In the genomic region with DNA sequence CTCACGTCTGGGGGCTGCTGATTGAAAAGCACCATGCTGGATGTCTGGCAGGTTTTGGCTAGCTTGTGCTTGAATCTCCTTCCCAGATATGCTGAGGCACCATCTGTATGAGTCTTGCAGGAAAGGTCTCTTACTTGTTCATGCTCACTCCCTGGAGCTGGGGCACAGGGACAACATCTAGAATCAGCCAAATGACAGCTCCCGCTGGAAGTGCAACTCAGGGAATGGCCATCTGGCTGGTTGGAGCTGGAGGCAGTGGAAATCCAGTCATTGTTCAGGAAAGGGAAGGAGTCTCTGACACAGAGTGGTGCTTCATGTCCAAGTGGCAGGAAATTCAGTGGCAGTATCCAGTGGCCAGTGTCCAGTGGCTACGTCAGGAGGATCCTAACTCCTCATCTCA, we compare ENCODE assay signal across 19 cellular contexts. TPM values are rescaled to one million over a fixed set of nuclear protein-coding genes. Genes with fewer than 3 reads are reported as not detected.
"Had no signal": no experiment of that assay in that cellular context is flagged by ENCODE, and none has a peak within 500 bp of the region (broad histone marks: within the 10 kb centered on the region; RNA-seq: fewer than 3 reads in every experiment).

No MANE protein-coding gene starts in this region.

- H3K27me3 Mint-ChIP-seq: activated naive CD4-positive, alpha-beta T cell treated with anti-CD3 and anti-CD28 coated beads, Interleukin-2, amount 50 U/mL, for 24 hours had no signal

- H3K4me3 ChIP-seq: breast epithelium, K562 had no signal

- H3K27ac ChIP-seq: breast epithelium had no signal

- H3K36me3 ChIP-seq: breast epithelium had no signal

- H3K4me3 Mint-ChIP-seq: activated CD8-positive, alpha-beta T cell treated with anti-CD3 and anti-CD28 coated beads, Interleukin-2, amount 10 ng/mL, durations not matched to agents 7 days and 5 days; activated naive CD4-positive, alpha-beta T cell treated with anti-CD3 and anti-CD28 coated beads, Interleukin-2, amount 50 U/mL, for 24 hours; T-helper 17 cell; WTC11 had no signal

- ATAC-seq: activated CD8-positive, alpha-beta T cell treated with anti-CD3 and anti-CD28 coated beads, Interleukin-2, amount 10 ng/mL, durations not matched to agents 7 days and 5 days; PC-3; WTC11 had no signal

- H3K27me3 ChIP-seq: breast epithelium had no signal

- H3K9me3 Mint-ChIP-seq: activated naive CD4-positive, alpha-beta T cell treated with anti-CD3 and anti-CD28 coated beads, Interleukin-2, amount 50 U/mL, for 24 hours; WTC11 had no signal

- H3K36me3 Mint-ChIP-seq: activated naive CD4-positive, alpha-beta T cell treated with anti-CD3 and anti-CD28 coated beads, Interleukin-2, amount 50 U/mL, for 24 hours; WTC11 had no signal

- H3K9me3 ChIP-seq: breast epithelium had no signal

- H3K4me1 ChIP-seq: breast epithelium had no signal

- H3K27ac Mint-ChIP-seq: activated CD8-positive, alpha-beta T cell treated with anti-CD3 and anti-CD28 coated beads, Interleukin-2, amount 10 ng/mL, durations not matched to agents 7 days and 5 days; activated naive CD4-positive, alpha-beta T cell treated with anti-CD3 and anti-CD28 coated beads, Interleukin-2, amount 50 U/mL, for 24 hours; T-helper 17 cell; WTC11 had no signal

- DNase-seq: activated CD4-positive, alpha-beta T cell treated with anti-CD3 and anti-CD28 coated beads for 48 hours; activated CD4-positive, CD25-positive, alpha-beta regulatory T cell treated with anti-CD3 and anti-CD28 coated beads, Interleukin-2, amount 50 U/mL, for 72 hours; activated CD8-positive, alpha-beta memory T cell treated with anti-CD3 and anti-CD28 coated beads, Interleukin-2, amount 50 U/mL, for 48 hours; activated CD8-positive, alpha-beta T cell treated with anti-CD3 and anti-CD28 coated beads, Interleukin-2, amount 10 ng/mL, durations not matched to agents 7 days and 5 days; activated T-cell treated with anti-CD3 and anti-CD28 coated beads, Interleukin-2, amount 50 U/mL, for 1 hour; aorta; Karpas-422; MM.1S; NCI-H1436 treated with DMSO at 0.1 percent for 48 hours; NCI-H187 treated with DMSO at 0.1 percent for 48 hours; SHP77 treated with DMSO at 0.1 percent for 48 hours; T-helper 17 cell; T-helper 9 cell had no signal

RNA-seq across cellular contexts. Expression of gene CCDC68, which starts 9.7 kb away (rescaled TPM):
- total RNA-seq: activated CD8-positive, alpha-beta T cell treated with anti-CD3 and anti-CD28 coated beads, Interleukin-2, amount 10 ng/mL, durations not matched to agents 7 days and 5 days; SK-MEL-5; T-helper 17 cell had no signal
